8 cellular contexts compared by ENCODE assay signal in genomic region chr19:55146078-55146647, GRCh38. TPM values are rescaled to one million over a fixed set of nuclear protein-coding genes. Genes with fewer than 3 reads are reported as not detected.
DNase-seq lines count a peak whose midpoint lies in the region; ATAC-seq, FAIRE-seq and TF ChIP-seq lines count a peak whose summit lies in the region.

No MANE protein-coding gene starts in this region.

- no peaks in the 10 kb centered on the region for H3K9me3 ChIP-seq in HUES48 (ENCODE audit: control insufficient read depth, insufficient read depth, low read length)

- ATAC-seq in HG02798 (IDR thresholded peaks at IDR 0.05; ENCODE audit: poor library complexity, unreplicated experiment) (no peak), GM19035 (IDR thresholded peaks at IDR 0.05; ENCODE audit: unreplicated experiment) (no peak), HG02588 (IDR thresholded peaks at IDR 0.05; ENCODE audit: unreplicated experiment) (no peak)

- peaks cover 16% of the 10 kb centered on the region for H3K4me1 ChIP-seq in HUES48 (ENCODE audit: control insufficient read depth, insufficient read depth, low read length)

- no peaks in the 10 kb centered on the region for H3K36me3 ChIP-seq in HUES48 (ENCODE audit: control insufficient read depth, insufficient read depth, low read length)

- H3K27ac ChIP-seq in HUES48 (ENCODE audit: low read depth, low read length): no peak overlapping the region

- H3K4me3 ChIP-seq in HUES48 (ENCODE audit: low read depth, low read length): peak overlapping the region; percentile 75
- H3K4me3 ChIP-seq in fibroblast of villous mesenchyme (ENCODE audit: low read depth, low read length): no peak overlapping the region

- FAIRE-seq in RCC 7860 (lab: Jason Lieb, UNC): no peak

- no peaks in the 10 kb centered on the region for H3K27me3 ChIP-seq in HUES48 (ENCODE audit: control insufficient read depth, insufficient read depth, low read length)

- peak; percentile 45 for DNase-seq in DMS79 treated with DMSO at 0.1 percent for 48 hours (lab: John Stamatoyannopoulos, UW)
- peak; percentile 8 for DNase-seq in RCC 7860 (ENCODE audit: low spot score)
- no peak for DNase-seq in fibroblast of villous mesenchyme (ENCODE audit: low read depth)
- no peak for DNase-seq in superior temporal gyrus (ENCODE audit: extremely low spot score)

- no peak overlapping the region for H3K9ac ChIP-seq in HUES48 (ENCODE audit: low read depth, low read length)

- TF ChIP-seq CTCF in fibroblast of villous mesenchyme (IDR thresholded peaks at IDR 0.05; ENCODE audit: insufficient read depth, low read depth, low read length): peak; percentile 48

RNA-seq across cellular contexts. Expression of gene TNNT1, which starts 2.8 kb away (rescaled TPM):
- total RNA-seq in fibroblast of villous mesenchyme: under 0.01 and 0.64 TPM in 2 replicates

RNA-seq across cellular contexts. Expression of gene TNNI3, which starts 11.4 kb away (rescaled TPM):
- total RNA-seq in fibroblast of villous mesenchyme: not detected in 2 replicates

RNA-seq across cellular contexts. Expression of gene DNAAF3, which starts 20.2 kb away (rescaled TPM):
- under 0.01 TPM in 1 of 2 replicates, not detected in the other for total RNA-seq in fibroblast of villous mesenchyme

RNA-seq across cellular contexts. Expression of gene PPP1R12C, which starts 28.7 kb away (rescaled TPM):
- 49.7 and 69.9 TPM in 2 replicates for total RNA-seq in fibroblast of villous mesenchyme

RNA-seq across cellular contexts. Expression of gene SYT5, which starts 33.9 kb away (rescaled TPM):
- total RNA-seq in fibroblast of villous mesenchyme: under 0.01 and 0.86 TPM in 2 replicates

Comparison
In these comparisons a context has a peak if more than half of its experiments do, and no peak if none do; other contexts are left out.
1. DNase-seq: peak in DMS79 treated with DMSO at 0.1 percent for 48 hours (single experiment) and RCC 7860 (single experiment); none in fibroblast of villous mesenchyme (single experiment) and superior temporal gyrus (single experiment).